ENCODE assay signal across 18 cellular contexts in genomic region chr2:8636041-8636491, GRCh38. TPM values are rescaled to one million over a fixed set of nuclear protein-coding genes. Genes with fewer than 3 reads are reported as not detected.
DNase-seq lines count a peak whose midpoint lies in the region; ATAC-seq and TF ChIP-seq lines count a peak whose summit lies in the region.
"Had no signal": no experiment of that assay in that cellular context is flagged by ENCODE, and none has a peak within 500 bp of the region (broad histone marks: within the 10 kb centered on the region; RNA-seq: fewer than 3 reads in every experiment).

No MANE protein-coding gene starts in this region.

- H3K27ac ChIP-seq in cardiac muscle cell (peak overlapping the region; percentile 71), heart right ventricle (no peak overlapping the region), mesodermal cell (ENCODE audit: low read depth, low read length, severe bottlenecking) (peak overlapping the region; percentile 94), Peyer's patch (no peak overlapping the region)
- H3K27ac ChIP-seq: esophagus squamous epithelium had no signal

- peaks cover 30% of the 10 kb centered on the region for H3K4me1 ChIP-seq in cardiac muscle cell (ENCODE audit: low read depth)
- peaks cover 0 to 14% (median 0%) of the 10 kb centered on the region in 9 donors for H3K4me1 ChIP-seq in heart right ventricle
- H3K4me1 ChIP-seq in mesodermal cell (ENCODE audit: control insufficient read depth, insufficient read depth, low read length, poor library complexity, severe bottlenecking), result peaks cover 28% of the 10 kb centered on the region
- H3K4me1 ChIP-seq in Peyer's patch, result peaks cover 0 to 9% (median 0%) of the 10 kb centered on the region in 4 donors

- H3K4me3 ChIP-seq in cardiac muscle cell (no peak overlapping the region), heart right ventricle (no peak overlapping the region), mesodermal cell (ENCODE audit: extremely low read depth, insufficient read depth, low read length, poor library complexity, severe bottlenecking) (no peak overlapping the region), Peyer's patch (no peak overlapping the region)
- H3K4me3 ChIP-seq: esophagus squamous epithelium, stomach had no signal

- H3K9me3 ChIP-seq in cardiac muscle cell (ENCODE audit: low read depth) (no peaks in the 10 kb centered on the region), heart right ventricle (no peaks in the 10 kb centered on the region), mesodermal cell (ENCODE audit: control insufficient read depth, low read length) (no peaks in the 10 kb centered on the region), Peyer's patch (no peaks in the 10 kb centered on the region)
- H3K9me3 ChIP-seq: esophagus squamous epithelium, stomach had no signal

- no peak for TF ChIP-seq POLR2A in Peyer's patch (IDR thresholded peaks at IDR 0.05)

- intact Hi-C loops in heart right ventricle (cut with DNase I), result no loop called here

- H3K36me3 ChIP-seq in cardiac muscle cell, result no peaks in the 10 kb centered on the region
- no peaks in the 10 kb centered on the region for H3K36me3 ChIP-seq in heart right ventricle
- no peaks in the 10 kb centered on the region for H3K36me3 ChIP-seq in mesodermal cell (ENCODE audit: control insufficient read depth, insufficient read depth, low read length)
- H3K36me3 ChIP-seq in Peyer's patch, result no peaks in the 10 kb centered on the region
- H3K36me3 ChIP-seq: esophagus squamous epithelium, stomach had no signal

- no peaks in the 10 kb centered on the region for H3K36me3 Mint-ChIP-seq in brain
- H3K36me3 Mint-ChIP-seq in type B pancreatic cell, result no peaks in the 10 kb centered on the region
- H3K36me3 Mint-ChIP-seq: CD4-positive, CD25-positive, alpha-beta regulatory T cell had no signal

- ATAC-seq in heart right ventricle (no peak), GM18909 (IDR thresholded peaks at IDR 0.05; ENCODE audit: poor library complexity, unreplicated experiment) (no peak)

- H3K9me3 Mint-ChIP-seq in brain (no peaks in the 10 kb centered on the region), type B pancreatic cell (no peaks in the 10 kb centered on the region)
- H3K9me3 Mint-ChIP-seq: CD4-positive, CD25-positive, alpha-beta regulatory T cell had no signal

- WGBS in heart right ventricle, 2 donors, result 84 to 92% methylated on average over 15 of the region's 15 CpGs
- 54 to 60% methylated on average over 10 to 13 of the region's 15 CpGs for WGBS in mesodermal cell (ENCODE audit: insufficient coverage in 2 of 2), 2 experiments

- H3K27me3 Mint-ChIP-seq in brain (peaks cover 7% of the 10 kb centered on the region), type B pancreatic cell (no peaks in the 10 kb centered on the region)

- no peaks in the 10 kb centered on the region for H3K27me3 ChIP-seq in cardiac muscle cell
- no peaks in the 10 kb centered on the region for H3K27me3 ChIP-seq in heart right ventricle
- H3K27me3 ChIP-seq in Peyer's patch, result no peaks in the 10 kb centered on the region
- H3K27me3 ChIP-seq: esophagus squamous epithelium, stomach had no signal

- TF ChIP-seq CTCF in cardiac muscle cell (IDR thresholded peaks at IDR 0.05; ENCODE audit: low read depth, low read length) (no peak), heart right ventricle (IDR thresholded peaks at IDR 0.05) (no peak), brain (conservative IDR thresholded peaks at IDR 0.05) (no peak), type B pancreatic cell (conservative IDR thresholded peaks at IDR 0.05) (no peak), GM20000 (IDR thresholded peaks at IDR 0.05; ENCODE audit: extremely low read depth, missing control alignments) (no peak), Peyer's patch (IDR thresholded peaks at IDR 0.05) (no peak)

- peak in 1 of 2 donors; percentile 14 for DNase-seq in cardiac muscle cell (ENCODE audit: low read depth in 1 of 2, low spot score in 1 of 2)
- no peak for DNase-seq in heart right ventricle
- DNase-seq in type B pancreatic cell (ENCODE audit: extremely low spot score, unreplicated experiment), result no peak
- DNase-seq in GM20000 (ENCODE audit: low spot score), result no peak
- no peak for DNase-seq in Peyer's patch
- DNase-seq: activated naive CD4-positive, alpha-beta T cell treated with Interleukin-2 at 50 U/mL for 16 hours; CD4-positive, CD25-positive, alpha-beta regulatory T cell; DMS79; esophagus squamous epithelium; left cardiac atrium; NCI-H1048; NCI-H2171; SHP77 treated with DMSO at 0.1 percent for 48 hours; stomach; T-helper 9 cell had no signal

- H3K4me1 Mint-ChIP-seq in brain, result peaks cover 66% of the 10 kb centered on the region
- H3K4me1 Mint-ChIP-seq in type B pancreatic cell (ENCODE audit: unreplicated experiment), result peaks cover 49% of the 10 kb centered on the region

- H3K27ac Mint-ChIP-seq in brain (peak overlapping the region; percentile 72 to 98 (median 94)), type B pancreatic cell (peak overlapping the region; percentile 87)
- H3K27ac Mint-ChIP-seq: CD4-positive, CD25-positive, alpha-beta regulatory T cell had no signal

- H3K4me3 Mint-ChIP-seq in brain, result peak overlapping the region in 3 of 5 experiments; percentile 28 to 76 (median 61)
- no peak overlapping the region for H3K4me3 Mint-ChIP-seq in type B pancreatic cell
- H3K4me3 Mint-ChIP-seq: CD4-positive, CD25-positive, alpha-beta regulatory T cell had no signal

RNA-seq across cellular contexts. Expression of gene ID2, which starts 45.8 kb away (rescaled TPM):
- 626 and 780 TPM in 2 replicates for total RNA-seq in cardiac muscle cell
- 409 and 527 TPM in 2 replicates for polyA plus RNA-seq in cardiac muscle cell
- 10 to 100 TPM; 20.8 to 49.7 (median 27.2) TPM for total RNA-seq in heart right ventricle
- polyA plus RNA-seq in heart right ventricle, result 100 to 1,000 TPM in 1 of 2 donors, 10 to 100 TPM in 1; 70.3 to 113 TPM
- 145 TPM for polyA plus RNA-seq in brain (ENCODE audit: insufficient read depth, low read depth, low replicate concordance)
- polyA plus RNA-seq in mesodermal cell (2013, experiment 1 of 2), result 444 TPM
- polyA plus RNA-seq in mesodermal cell (2013, experiment 2 of 2), result 414 TPM
- total RNA-seq in type B pancreatic cell (ENCODE audit: low replicate concordance), result 194 and 310 TPM in 2 replicates
- 100 to 1,000 TPM; 143 to 391 (median 188) TPM for total RNA-seq in Peyer's patch

Comparison
In these comparisons a context has a peak if more than half of its experiments do, and no peak if none do; other contexts are left out.
1. H3K27ac ChIP-seq: peak in cardiac muscle cell (single experiment) and mesodermal cell (single experiment); none in heart right ventricle (0 of 10) and Peyer's patch (0 of 4).